9 cellular contexts compared by ENCODE assay signal in the genomic region with DNA sequence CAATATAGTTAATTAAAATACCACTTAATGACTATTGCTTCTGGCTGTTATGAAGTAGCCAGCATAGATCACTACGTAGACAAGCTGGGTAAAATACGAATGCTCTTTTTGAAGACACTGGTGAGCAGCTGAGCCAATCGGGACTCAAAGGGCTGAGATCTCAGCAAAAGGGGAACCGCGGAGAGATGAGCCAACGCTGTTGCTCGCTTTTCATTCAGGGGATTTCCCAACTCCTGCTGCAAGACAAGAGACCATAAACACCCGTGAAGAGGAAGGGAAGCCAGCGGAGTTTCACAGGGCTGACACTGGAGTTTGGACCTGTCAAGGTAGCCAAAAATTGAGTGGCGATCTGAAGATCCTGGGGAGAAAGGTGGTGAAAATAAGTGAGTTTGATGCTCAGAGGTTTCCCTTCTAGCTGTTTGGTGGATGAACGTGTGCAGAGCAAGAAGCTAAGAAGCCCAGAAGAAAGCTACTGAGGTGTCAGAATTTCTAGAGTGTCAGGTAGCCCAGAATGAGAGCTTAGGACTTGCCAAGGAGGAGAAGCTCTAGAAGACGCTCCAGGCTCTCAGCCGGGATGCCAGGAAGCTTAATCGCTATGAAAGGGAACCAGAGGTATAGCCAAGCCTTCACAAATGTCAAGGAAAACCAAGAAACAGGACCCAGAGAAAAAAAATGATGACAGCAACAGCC.
DNase-seq lines count a peak whose midpoint lies in the region; ATAC-seq, FAIRE-seq and TF ChIP-seq lines count a peak whose summit lies in the region.
"Had no signal": no experiment of that assay in that cellular context is flagged by ENCODE, and none has a peak within 500 bp of the region (broad histone marks: within the 10 kb centered on the region; RNA-seq: fewer than 3 reads in every experiment).

No MANE protein-coding gene starts in this region.

- H3K4me1 ChIP-seq in OCI-LY7 (ENCODE audit: insufficient read depth, low read length, poor library complexity, severe bottlenecking) (peaks cover 26% of the 10 kb centered on the region), esophagus squamous epithelium (peaks cover 0 to 14% (median 0%) of the 10 kb centered on the region in 3 donors)

- intact Hi-C loops in OCI-LY7 (cut with micrococcal nuclease; ENCODE audit: unreplicated experiment) (no loop called here), esophagus squamous epithelium (cut with DNase I) (no loop called here)

- no peak for FAIRE-seq in HTR-8/SVneo (lab: Jason Lieb, UNC)
- FAIRE-seq: keratinocyte had no signal

- POLR2A ChIA-PET in OCI-LY7 (lab: Charles Lee), result interaction anchor here (0.6 kb wide), 1 partner anchor 1607 kb away, joined by 3 read pairs; no protein-coding TSS in a partner anchor

- peak overlapping the region; percentile 65 for H3K4me2 ChIP-seq in OCI-LY7 (ENCODE audit: low read length)

- H3K27me3 ChIP-seq in esophagus squamous epithelium, result peaks cover 0 to 65% (median 0%) of the 10 kb centered on the region in 4 donors

- CTCF ChIA-PET in OCI-LY7 (lab: Charles Lee; ENCODE audit: unreplicated experiment), result no interaction called here

- 5 to 13% methylated on average over 14 of the region's 14 CpGs for WGBS in esophagus squamous epithelium, 2 donors

- no peaks in the 10 kb centered on the region for H3K36me3 ChIP-seq in OCI-LY7 (ENCODE audit: insufficient read depth, low read length)
- no peaks in the 10 kb centered on the region for H3K36me3 ChIP-seq in esophagus squamous epithelium

- H3K9me3 ChIP-seq in OCI-LY7 (ENCODE audit: low read length) (peaks cover 9% of the 10 kb centered on the region; the same call in 1 of the 2 replicates), esophagus squamous epithelium (peaks cover 0 to 16% (median 6%) of the 10 kb centered on the region in 3 donors)

- H3K27ac ChIP-seq in OCI-LY7 (ENCODE audit: low read depth, low read length, poor library complexity, severe bottlenecking) (peak overlapping the region; percentile 50), esophagus squamous epithelium (no peak overlapping the region)

- no peaks in the 10 kb centered on the region for H3K79me2 ChIP-seq in OCI-LY7 (ENCODE audit: insufficient read depth, low read depth, low read length)

- no peak for TF ChIP-seq POLR2A in esophagus squamous epithelium (IDR thresholded peaks at IDR 0.05)

- no peaks in the 10 kb centered on the region for H4K20me1 ChIP-seq in OCI-LY7 (ENCODE audit: insufficient read depth, low read length)

- no peaks in the 10 kb centered on the region for H3K9me2 ChIP-seq in OCI-LY7 (ENCODE audit: insufficient read depth, low read length)

- no peak for ATAC-seq in GM18502 (IDR thresholded peaks at IDR 0.05; ENCODE audit: poor library complexity, unreplicated experiment)

- peak overlapping the region; percentile 26 for H3K4me3 ChIP-seq in OCI-LY7 (ENCODE audit: low read depth, low read length, poor library complexity, severe bottlenecking)
- no peak overlapping the region for H3K4me3 ChIP-seq in choroid plexus epithelial cell (ENCODE audit: low read depth, low read length)
- no peak overlapping the region for H3K4me3 ChIP-seq in esophagus squamous epithelium

- TF ChIP-seq CTCF in OCI-LY7 (conservative IDR thresholded peaks at IDR 0.05; ENCODE audit: low read length) (no peak), choroid plexus epithelial cell (conservative IDR thresholded peaks at IDR 0.05; ENCODE audit: low read depth, low read length) (no peak), esophagus squamous epithelium (IDR thresholded peaks at IDR 0.05) (no peak)

- H2AFZ ChIP-seq in OCI-LY7 (ENCODE audit: low read length), result peak overlapping the region; percentile 75

- DNase-seq in EH (ENCODE audit: low read depth) (peak; percentile 14), OCI-LY7 (ENCODE audit: low spot score) (peak; percentile 86), choroid plexus epithelial cell (ENCODE audit: low read depth) (peak; percentile 52), NCI-H524 (lab: John Stamatoyannopoulos, UW) (no peak), HTR-8/SVneo (ENCODE audit: insufficient read length, low spot score) (no peak), esophagus squamous epithelium (lab: John Stamatoyannopoulos, UW) (no peak)
- peak; percentile 8 to 18 for DNase-seq in stimulated activated CD4-positive, alpha-beta T cell treated with anti-CD3 and anti-CD28 coated beads, Interleukin-12 subunit alpha, Interleukin-12 subunit beta, amount 100 ng/mL, for 24 hours (ENCODE audit: low read depth in 2 of 2)

- BruUV-seq in OCI-LY7 (replicated peaks; lab: Mats Ljungman, UMichigan), result TSS peak; percentile 80

Comparison
In these comparisons a context has a peak if more than half of its experiments do, and no peak if none do; other contexts are left out.
1. DNase-seq: peak in EH (single experiment), OCI-LY7 (single experiment), choroid plexus epithelial cell (single experiment) and stimulated activated CD4-positive, alpha-beta T cell treated with anti-CD3 and anti-CD28 coated beads, Interleukin-12 subunit alpha, Interleukin-12 subunit beta, amount 100 ng/mL, for 24 hours (2 of 2); none in NCI-H524 (0 of 2), HTR-8/SVneo (single experiment) and esophagus squamous epithelium (single experiment).